In the genomic region with DNA sequence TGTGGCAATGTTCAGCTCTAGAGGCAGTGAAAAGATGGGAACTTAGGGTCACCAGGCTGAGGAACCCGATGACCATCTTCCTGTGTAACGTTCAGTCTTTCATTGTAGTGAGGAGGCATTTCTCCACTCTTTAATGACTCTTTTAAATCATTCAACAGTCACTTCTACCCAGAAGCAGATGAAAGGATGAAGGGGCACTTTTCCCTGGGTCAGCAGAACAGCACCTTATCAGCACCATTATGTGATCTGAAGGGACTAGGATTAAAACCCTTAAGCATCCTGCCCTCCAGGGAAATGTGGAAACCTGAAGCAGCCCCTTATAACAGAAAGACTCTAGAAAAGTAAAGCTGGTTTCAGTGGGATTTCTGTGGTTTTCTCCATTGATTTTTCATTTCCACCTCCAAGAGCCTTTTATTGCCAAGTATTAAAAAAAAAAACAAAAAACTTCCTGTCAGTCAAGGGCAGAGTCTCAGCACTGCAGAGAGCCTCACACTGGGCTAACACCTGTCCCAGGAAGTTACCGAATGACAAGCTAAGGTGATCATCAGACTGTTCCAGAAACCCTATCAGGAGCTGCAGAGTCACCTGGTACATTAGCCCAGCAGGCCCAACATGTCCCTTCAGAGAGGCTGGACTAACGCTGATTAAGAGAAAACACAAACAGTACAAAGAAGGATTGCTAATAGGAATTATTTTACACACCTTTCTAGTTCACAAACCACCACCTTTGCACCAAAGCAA, we compare ENCODE assay signal across 15 cellular contexts.
A peak's percentile ranks its signal among the peaks of the same experiment; 100 is the strongest.
DNase-seq lines count a peak whose midpoint lies in the region; ATAC-seq, FAIRE-seq and TF ChIP-seq lines count a peak whose summit lies in the region.
"Had no signal": no experiment of that assay in that cellular context is flagged by ENCODE, and none has a peak within 500 bp of the region (broad histone marks: within the 10 kb centered on the region; RNA-seq: fewer than 3 reads in every experiment).

No MANE protein-coding gene starts in this region.

- TF ChIP-seq CTCF in HFFc6 (IDR thresholded peaks at IDR 0.05) (no peak), breast epithelium (IDR thresholded peaks at IDR 0.05) (no peak), GM10248 (IDR thresholded peaks at IDR 0.05; ENCODE audit: control extremely low read depth, extremely low read depth, low read depth, missing control alignments) (no peak)

- TF ChIP-seq POLR2A in breast epithelium (IDR thresholded peaks at IDR 0.05), result no peak

- H3K4me3 Mint-ChIP-seq in HFFc6, result no peak overlapping the region
- H3K4me3 Mint-ChIP-seq: activated naive CD4-positive, alpha-beta T cell treated with anti-CD3 and anti-CD28 coated beads, Interleukin-2, amount 50 U/mL, for 24 hours; natural killer cell treated with Interleukin-12 subunit alpha and Interleukin-12 subunit beta and Interleukin-15 and Interleukin-18, amount 100 ng/mL, for 72 hours had no signal

- H3K9me3 ChIP-seq in BLaER1 (no peaks in the 10 kb centered on the region), breast epithelium (no peaks in the 10 kb centered on the region)

- no peaks in the 10 kb centered on the region for H3K9me3 Mint-ChIP-seq in HFFc6
- H3K9me3 Mint-ChIP-seq: activated naive CD4-positive, alpha-beta T cell treated with anti-CD3 and anti-CD28 coated beads, Interleukin-2, amount 50 U/mL, for 24 hours; natural killer cell treated with Interleukin-12 subunit alpha and Interleukin-12 subunit beta and Interleukin-15 and Interleukin-18, amount 100 ng/mL, for 72 hours had no signal

- H3K4me1 ChIP-seq in BLaER1, result peaks cover 21% of the 10 kb centered on the region
- peaks cover 0 to 14% of the 10 kb centered on the region in 2 donors for H3K4me1 ChIP-seq in breast epithelium

- no peaks in the 10 kb centered on the region for H3K27me3 Mint-ChIP-seq in HFFc6 (ENCODE audit: insufficient read depth)

- H3K27me3 ChIP-seq in BLaER1 (no peaks in the 10 kb centered on the region), breast epithelium (no peaks in the 10 kb centered on the region)

- H3K36me3 ChIP-seq in BLaER1, result no peaks in the 10 kb centered on the region
- no peaks in the 10 kb centered on the region for H3K36me3 ChIP-seq in breast epithelium

- no peak overlapping the region for H3K9ac ChIP-seq in BLaER1

- peak overlapping the region; percentile 51 for H3K4me2 ChIP-seq in BLaER1

- H3K4me3 ChIP-seq in BLaER1 (no peak overlapping the region), breast epithelium (no peak overlapping the region)
- H3K4me3 ChIP-seq: K562 had no signal

- peaks cover 90% of the 10 kb centered on the region for H3K4me1 Mint-ChIP-seq in HFFc6 (ENCODE audit: low read depth)
- H3K4me1 Mint-ChIP-seq: activated naive CD4-positive, alpha-beta T cell treated with anti-CD3 and anti-CD28 coated beads, Interleukin-2, amount 50 U/mL, for 24 hours had no signal

- peak overlapping the region; percentile 23; the same call in 1 of the 2 replicates for H3K27ac ChIP-seq in BLaER1
- peak overlapping the region; percentile 76 to 87 for H3K27ac ChIP-seq in breast epithelium

- H4K20me1 ChIP-seq in BLaER1, result no peaks in the 10 kb centered on the region

- POLR2A ChIA-PET in GM10248 (lab: Yijun Ruan, JAX), result no interaction called here

- peak overlapping the region; percentile 94 for H3K27ac Mint-ChIP-seq in HFFc6
- H3K27ac Mint-ChIP-seq: activated naive CD4-positive, alpha-beta T cell treated with anti-CD3 and anti-CD28 coated beads, Interleukin-2, amount 50 U/mL, for 24 hours; natural killer cell treated with Interleukin-12 subunit alpha and Interleukin-12 subunit beta and Interleukin-15 and Interleukin-18, amount 100 ng/mL, for 72 hours had no signal

- DNase-seq in HFFc6 (no peak), breast epithelium (ENCODE audit: low spot score in 2 of 2) (no peak), mucosa of gallbladder (ENCODE audit: low spot score) (peak; percentile 40), RCC 7860 (ENCODE audit: low spot score) (no peak), GM10248 (ENCODE audit: extremely low spot score) (no peak)
- no peak for DNase-seq in activated effector memory CD4-positive, alpha-beta T cell treated with Interleukin-2 at 50 U/mL for 16 hours
- DNase-seq: AML-193, NCI-H2227 treated with DMSO at 0.1 percent for 48 hours had no signal

- CTCF ChIA-PET in GM10248 (lab: Yijun Ruan, JAX), result interaction anchor here (1.2 kb wide), 1 partner anchor 8 kb away, joined by 5 read pairs; no protein-coding TSS in a partner anchor

- ATAC-seq in HG03354 (IDR thresholded peaks at IDR 0.05; ENCODE audit: poor library complexity, severe bottlenecking, unreplicated experiment), result no peak
- ATAC-seq: K562; natural killer cell treated with Interleukin-12 subunit alpha and Interleukin-12 subunit beta and Interleukin-15 and Interleukin-18, amount 100 ng/mL, for 72 hours had no signal

- H3K36me3 Mint-ChIP-seq in HFFc6 (ENCODE audit: low read depth), result 0 out of 2 replicates have a peak, but pooled peaks cover 4% of the 10 kb centered on the region
- H3K36me3 Mint-ChIP-seq: activated naive CD4-positive, alpha-beta T cell treated with anti-CD3 and anti-CD28 coated beads, Interleukin-2, amount 50 U/mL, for 24 hours; natural killer cell treated with Interleukin-12 subunit alpha and Interleukin-12 subunit beta and Interleukin-15 and Interleukin-18, amount 100 ng/mL, for 72 hours had no signal

- FAIRE-seq in RCC 7860 (lab: Jason Lieb, UNC), result no peak
- FAIRE-seq: colon, G401.6, K562 had no signal

- intact Hi-C loops in breast epithelium (cut with DNase I; ENCODE audit: low total_unique reads), result no loop called here
